Comparison of ENCODE assay signal across 18 cellular contexts in genomic region chr5:1486271-1486670, GRCh38.
DNase-seq lines count a peak whose midpoint lies in the region; ATAC-seq and TF ChIP-seq lines count a peak whose summit lies in the region.
"Had no signal": no experiment of that assay in that cellular context is flagged by ENCODE, and none has a peak within 500 bp of the region (broad histone marks: within the 10 kb centered on the region; RNA-seq: fewer than 3 reads in every experiment).

No MANE protein-coding gene starts in this region.

- H3K9me3 ChIP-seq in DOHH2 (ENCODE audit: control insufficient read depth, insufficient read depth, low read length) (no peaks in the 10 kb centered on the region), SU-DHL-6 (ENCODE audit: insufficient read depth, low read length) (no peaks in the 10 kb centered on the region)

- H4K20me1 ChIP-seq in DOHH2 (ENCODE audit: control insufficient read depth, insufficient read depth, low read depth, low read length) (no peaks in the 10 kb centered on the region), SU-DHL-6 (ENCODE audit: low read depth, low read length) (no peaks in the 10 kb centered on the region)

- H3K36me3 ChIP-seq in DOHH2 (ENCODE audit: control insufficient read depth, low read length) (peaks cover 80% of the 10 kb centered on the region), SU-DHL-6 (ENCODE audit: low read length) (0 out of 2 replicates have a peak, but pooled peaks cover 3% of the 10 kb centered on the region)

- H3K4me1 ChIP-seq in DOHH2 (ENCODE audit: control insufficient read depth, low read length), result peaks cover 62% of the 10 kb centered on the region

- H3K9ac ChIP-seq in SU-DHL-6 (ENCODE audit: low read length), result no peak overlapping the region

- H3K4me2 ChIP-seq in DOHH2 (ENCODE audit: low read length), result peak overlapping the region; percentile 62; the same call in 1 of the 2 replicates
- no peak overlapping the region for H3K4me2 ChIP-seq in SU-DHL-6 (ENCODE audit: low read depth, low read length, poor library complexity, severe bottlenecking)

- H3F3A ChIP-seq in DOHH2 (ENCODE audit: control insufficient read depth, insufficient read depth) (peaks cover 4% of the 10 kb centered on the region; the same call in 1 of the 2 replicates), SU-DHL-6 (ENCODE audit: insufficient read depth) (peaks cover 10% of the 10 kb centered on the region; the same call in 1 of the 2 replicates)

- H3K79me2 ChIP-seq in DOHH2 (ENCODE audit: control insufficient read depth, low read length) (peaks cover 4% of the 10 kb centered on the region), SU-DHL-6 (ENCODE audit: insufficient read depth, low read length) (no peaks in the 10 kb centered on the region)

- no peak for DNase-seq in effector memory CD8-positive, alpha-beta T cell
- no peak for DNase-seq in stimulated activated naive B cell treated with anti-CD40 and anti-IgM and Interleukin-4, amounts not matched to agents 10 μg/mL and 1 μg/mL and 100 μg/mL, for 72 hours
- no peak for DNase-seq in HCEC 1CT
- DNase-seq: ACHN; CD4-positive, CD25-positive, alpha-beta regulatory T cell; COR-L47; DMS 273 treated with DMSO at 0.1 percent for 48 hours; DND-41; GOT3; KBM-7; NCI-H187 treated with DMSO at 0.1 percent for 48 hours; NCI-H226; NCI-H524 had no signal

- H3K4me3 Mint-ChIP-seq in effector memory CD8-positive, alpha-beta T cell, result no peak overlapping the region
- H3K4me3 Mint-ChIP-seq in stimulated activated naive B cell treated with anti-CD40 and anti-IgM and Interleukin-4, amounts not matched to agents 10 μg/mL and 1 μg/mL and 100 μg/mL, for 72 hours, result peak overlapping the region; percentile 64 to 76
- H3K4me3 Mint-ChIP-seq: CD4-positive, CD25-positive, alpha-beta regulatory T cell had no signal

- H3K27ac ChIP-seq in DOHH2 (ENCODE audit: low read depth, low read length), result no peak overlapping the region
- H3K27ac ChIP-seq in SU-DHL-6 (ENCODE audit: low read depth, low read length), result 0 out of 2 replicates have a peak overlapping the region, but pooled peaks have one; percentile 78

- TF ChIP-seq CTCF in DOHH2 (IDR thresholded peaks at IDR 0.05; ENCODE audit: low read depth, low read length, poor library complexity, severe bottlenecking) (no peak), SU-DHL-6 (IDR thresholded peaks at IDR 0.05; ENCODE audit: insufficient read depth, low read length, poor library complexity, severe bottlenecking) (no peak)

- no peaks in the 10 kb centered on the region for H3K9me2 ChIP-seq in DOHH2 (replicated peaks; ENCODE audit: control insufficient read depth, low read length)
- H3K9me2 ChIP-seq in SU-DHL-6 (replicated peaks; ENCODE audit: insufficient read depth, low read length), result no peaks in the 10 kb centered on the region

- peaks cover 67% of the 10 kb centered on the region for H3K36me3 Mint-ChIP-seq in effector memory CD8-positive, alpha-beta T cell (ENCODE audit: insufficient read depth)
- H3K36me3 Mint-ChIP-seq in stimulated activated naive B cell treated with anti-CD40 and anti-IgM and Interleukin-4, amounts not matched to agents 10 μg/mL and 1 μg/mL and 100 μg/mL, for 72 hours, result peaks cover 77 to 91% of the 10 kb centered on the region in 2 donors

- peaks cover 35 to 36% of the 10 kb centered on the region in 2 donors for H3K4me1 Mint-ChIP-seq in effector memory CD8-positive, alpha-beta T cell (ENCODE audit: low read depth in 2 of 2)
- H3K4me1 Mint-ChIP-seq in stimulated activated naive B cell treated with anti-CD40 and anti-IgM and Interleukin-4, amounts not matched to agents 10 μg/mL and 1 μg/mL and 100 μg/mL, for 72 hours, result peaks cover 76 to 91% of the 10 kb centered on the region in 2 donors

- H2AFZ ChIP-seq in SU-DHL-6 (ENCODE audit: low read depth, low read length, severe bottlenecking), result no peak overlapping the region

- H3K4me3 ChIP-seq in DOHH2 (ENCODE audit: low read length) (no peak overlapping the region), SU-DHL-6 (ENCODE audit: insufficient read depth, low read length, poor library complexity, severe bottlenecking) (no peak overlapping the region)

- peak overlapping the region; percentile 25 to 35 for H3K27ac Mint-ChIP-seq in effector memory CD8-positive, alpha-beta T cell
- peak overlapping the region; percentile 99 for H3K27ac Mint-ChIP-seq in stimulated activated naive B cell treated with anti-CD40 and anti-IgM and Interleukin-4, amounts not matched to agents 10 μg/mL and 1 μg/mL and 100 μg/mL, for 72 hours

- H3K27me3 Mint-ChIP-seq in effector memory CD8-positive, alpha-beta T cell, result no peaks in the 10 kb centered on the region
- no peaks in the 10 kb centered on the region for H3K27me3 Mint-ChIP-seq in stimulated activated naive B cell treated with anti-CD40 and anti-IgM and Interleukin-4, amounts not matched to agents 10 μg/mL and 1 μg/mL and 100 μg/mL, for 72 hours
- H3K27me3 Mint-ChIP-seq: CD4-positive, CD25-positive, alpha-beta regulatory T cell had no signal

- no peak for ATAC-seq in effector memory CD8-positive, alpha-beta T cell (replicated peaks)
- no peak for ATAC-seq in stimulated activated naive B cell treated with anti-CD40 and anti-IgM and Interleukin-4, amounts not matched to agents 10 μg/mL and 1 μg/mL and 100 μg/mL, for 72 hours (replicated peaks)
- no peak for ATAC-seq in GM19455 (IDR thresholded peaks at IDR 0.05; ENCODE audit: unreplicated experiment)
- no peak for ATAC-seq in GM18873 (IDR thresholded peaks at IDR 0.05; ENCODE audit: low FRiP score, unreplicated experiment)
- ATAC-seq: Panc1 had no signal

- no peaks in the 10 kb centered on the region for H3K9me3 Mint-ChIP-seq in effector memory CD8-positive, alpha-beta T cell
- peaks cover 0 to 2% of the 10 kb centered on the region in 2 donors for H3K9me3 Mint-ChIP-seq in stimulated activated naive B cell treated with anti-CD40 and anti-IgM and Interleukin-4, amounts not matched to agents 10 μg/mL and 1 μg/mL and 100 μg/mL, for 72 hours
- H3K9me3 Mint-ChIP-seq: CD4-positive, CD25-positive, alpha-beta regulatory T cell had no signal

- no peaks in the 10 kb centered on the region for H3K27me3 ChIP-seq in DOHH2 (ENCODE audit: control insufficient read depth, low read length)
- H3K27me3 ChIP-seq in SU-DHL-6 (ENCODE audit: low read length), result no peaks in the 10 kb centered on the region

Comparison
In these comparisons a context has a peak if more than half of its experiments do, and no peak if none do; other contexts are left out.
1. H3K4me3 Mint-ChIP-seq: peak in stimulated activated naive B cell treated with anti-CD40 and anti-IgM and Interleukin-4, amounts not matched to agents 10 μg/mL and 1 μg/mL and 100 μg/mL, for 72 hours (2 of 2); none in effector memory CD8-positive, alpha-beta T cell (0 of 2).